In genomic region chr12:110229409-110229808, GRCh38 we compare ENCODE assay signal across 18 cellular contexts.
"Had no signal": no experiment of that assay in that cellular context is flagged by ENCODE, and none has a peak within 500 bp of the region (broad histone marks: within the 10 kb centered on the region; RNA-seq: fewer than 3 reads in every experiment).

No MANE protein-coding gene starts in this region.

- H3K27me3 ChIP-seq: gastroesophageal sphincter, hepatocyte, neutrophil, suprapubic skin, tibial artery, upper lobe of left lung, vagina had no signal

- H3K4me3 ChIP-seq: gastroesophageal sphincter, hepatocyte, lower lobe of right lung, suprapubic skin, tibial artery, upper lobe of left lung, vagina had no signal

- ATAC-seq: esophagus mucosa; gastroesophageal sphincter; lower lobe of right lung; stimulated activated effector memory CD8-positive, alpha-beta T cell treated with anti-CD3 and anti-CD28 coated beads, Interleukin-12 subunit alpha, Interleukin-12 subunit beta, amount 100 ng/mL, for 72 hours; stimulated activated naive CD8-positive, alpha-beta T cell treated with anti-CD3 and anti-CD28 coated beads, Interleukin-15, Interleukin-2, amounts not matched to agents 100 U/mL and 50 U/mL, for 24 hours had no signal

- H3K36me3 ChIP-seq: gastroesophageal sphincter, lower lobe of right lung, neutrophil, suprapubic skin, tibial artery, upper lobe of left lung, vagina had no signal

- DNase-seq: cortex of kidney; effector memory CD4-positive, alpha-beta T cell; glutamatergic neuron; lower lobe of right lung; naive B cell; nephron progenitor cell; stimulated activated CD4-positive, alpha-beta T cell treated with anti-CD3 and anti-CD28 coated beads, Interleukin-4, amount 100 ng/mL, for 1 hour; stimulated activated CD8-positive, alpha-beta memory T cell treated with anti-CD3 and anti-CD28 coated beads, Interleukin-4, amount 100 ng/mL, for 48 hours; stimulated activated naive CD8-positive, alpha-beta T cell treated with anti-CD3 and anti-CD28 coated beads, Interleukin-15, Interleukin-2, amounts not matched to agents 100 U/mL and 50 U/mL, for 24 hours; tibial artery; upper lobe of left lung had no signal

- H3K9me3 ChIP-seq: gastroesophageal sphincter, lower lobe of right lung, neutrophil, suprapubic skin, tibial artery, upper lobe of left lung, vagina had no signal

- H3K27ac ChIP-seq: gastroesophageal sphincter, hepatocyte, lower lobe of right lung, neutrophil, suprapubic skin, tibial artery, upper lobe of left lung, vagina had no signal
